Comparison of ENCODE assay signal across 25 cellular contexts in the genomic region with DNA sequence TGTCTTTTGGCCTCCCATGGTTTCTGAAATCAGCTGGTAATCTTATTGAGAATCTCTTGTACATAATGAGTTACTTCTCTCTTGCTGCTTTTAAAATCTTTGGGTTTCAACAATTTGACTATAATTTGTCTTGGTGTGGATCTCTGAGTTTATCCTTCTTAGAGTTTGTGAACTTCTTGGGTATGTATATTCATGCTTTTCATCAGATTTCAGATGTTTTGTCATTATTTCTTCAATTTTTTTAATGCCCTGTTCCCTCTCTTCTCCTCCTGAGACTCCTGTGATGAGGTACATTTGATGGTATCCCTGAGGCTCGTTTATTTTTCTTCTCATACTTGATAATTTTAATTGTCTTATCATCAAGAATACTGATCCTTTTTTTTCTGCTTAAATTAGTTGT. TPM values are rescaled to one million over a fixed set of nuclear protein-coding genes. Genes with fewer than 3 reads are reported as not detected.
A peak's percentile ranks its signal among the peaks of the same experiment; 100 is the strongest.
DNase-seq lines count a peak whose midpoint lies in the region; ATAC-seq, FAIRE-seq and TF ChIP-seq lines count a peak whose summit lies in the region.
"Had no signal": no experiment of that assay in that cellular context is flagged by ENCODE, and none has a peak within 500 bp of the region (broad histone marks: within the 10 kb centered on the region; RNA-seq: fewer than 3 reads in every experiment).

No MANE protein-coding gene starts in this region.

- TF ChIP-seq CTCF in HepG2 (CRISPR knock-in tag; IDR thresholded peaks at IDR 0.05) (no peak), right lobe of liver (IDR thresholded peaks at IDR 0.05) (no peak)

- H3K27ac ChIP-seq in HepG2 (ENCODE audit: extremely low read length, insufficient read depth, low read length) (no peak overlapping the region), right lobe of liver (no peak overlapping the region)
- H3K27ac ChIP-seq: 22Rv1, BLaER1 had no signal

- H3K4me1 Mint-ChIP-seq in T-helper 17 cell = peaks cover 2% of the 10 kb centered on the region
- H3K4me1 Mint-ChIP-seq: CD4-positive, alpha-beta memory T cell; CD4-positive, CD25-positive, alpha-beta regulatory T cell; CD8-positive, alpha-beta memory T cell had no signal

- no peaks in the 10 kb centered on the region for H3K4me1 ChIP-seq in HepG2 (ENCODE audit: insufficient read depth, low read length)
- H3K4me1 ChIP-seq in right lobe of liver = no peaks in the 10 kb centered on the region
- H3K4me1 ChIP-seq: BE2C had no signal

- POLR2A ChIA-PET in HepG2 (lab: Yijun Ruan, JAX) = no interaction called here

- no peak overlapping the region for H3K27ac Mint-ChIP-seq in T-helper 17 cell
- H3K27ac Mint-ChIP-seq: CD14-positive monocyte; CD4-positive, alpha-beta memory T cell; CD4-positive, CD25-positive, alpha-beta regulatory T cell had no signal

- no peak overlapping the region for H3K9ac ChIP-seq in HepG2 (ENCODE audit: insufficient read depth, low read depth, low read length)
- H3K9ac ChIP-seq: BLaER1 had no signal

- H3K4me2 ChIP-seq in HepG2 (ENCODE audit: low read depth, low read length) = no peak overlapping the region
- H3K4me2 ChIP-seq: BLaER1 had no signal

- no peak for TF ChIP-seq POLR2A in HepG2 (IDR thresholded peaks at IDR 0.05; ENCODE audit: insufficient read depth in 1 of 2, low read depth in 2 of 2, low read length in 2 of 2)
- no peak for TF ChIP-seq POLR2A in right lobe of liver (IDR thresholded peaks at IDR 0.05)

- H3K79me2 ChIP-seq in HepG2 (ENCODE audit: insufficient read depth, low read length) = no peaks in the 10 kb centered on the region

- 0% methylated on average over 1 of the region's 1 CpG for WGBS in HepG2 (ENCODE audit: low lambda C conversion rate)
- 42% methylated on average over 1 of the region's 1 CpG for WGBS in right lobe of liver (ENCODE audit: insufficient coverage, low coverage, low lambda C conversion rate, missing lambda C conversion rate)

- H3K4me3 ChIP-seq in HepG2 (replicated peaks in 1 of 3; ENCODE audit: insufficient read depth in 1 of 3, low read depth in 2 of 3, low read length in 3 of 3) = no peak overlapping the region
- H3K4me3 ChIP-seq in right lobe of liver = no peak overlapping the region
- H3K4me3 ChIP-seq: BLaER1 had no signal

- no peak for TF ChIP-seq EP300 in HepG2 (IDR thresholded peaks at IDR 0.05; ENCODE audit: low read depth in 2 of 2, low read length in 2 of 2)
- TF ChIP-seq EP300 in HepG2 (CRISPR knock-in tag; IDR thresholded peaks at IDR 0.05; ENCODE audit: borderline replicate concordance) = no peak

- H3K36me3 ChIP-seq in HepG2 (replicated peaks in 1 of 2; ENCODE audit: control insufficient read depth in 1 of 2, insufficient read depth in 2 of 2, low read length in 2 of 2) (no peaks in the 10 kb centered on the region), right lobe of liver (no peaks in the 10 kb centered on the region)
- H3K36me3 ChIP-seq: BE2C, BLaER1 had no signal

- CTCF ChIA-PET in HepG2 (lab: Yijun Ruan, JAX; ENCODE audit: low intra/inter-chr PET ratio, low total read pairs) = no interaction called here

- H3K4me3 Mint-ChIP-seq in T-helper 17 cell = peak overlapping the region; percentile 19
- H3K4me3 Mint-ChIP-seq: CD14-positive monocyte; CD4-positive, alpha-beta memory T cell; CD4-positive, CD25-positive, alpha-beta regulatory T cell; CD8-positive, alpha-beta memory T cell had no signal

- TF ChIP-seq RAD21 in HepG2 (CRISPR knock-in tag; IDR thresholded peaks at IDR 0.05) = no peak

- DNase-seq in HepG2 (ENCODE audit: low spot score) (no peak), right lobe of liver (no peak), T-helper 17 cell (no peak), glomerular visceral epithelial cell (ENCODE audit: extremely low spot score) (no peak), NCI-H2081 treated with DMSO at 0.1 percent for 48 hours (lab: John Stamatoyannopoulos, UW) (no peak)
- DNase-seq: ACHN; BE2C; C1 segment of cervical spinal cord; Calu3; CD4-positive, alpha-beta memory T cell; CD4-positive, CD25-positive, alpha-beta regulatory T cell; CD8-positive, alpha-beta memory T cell; COR-L47; DMS79 treated with DMSO at 0.1 percent for 48 hours; GF-D8 had no signal

- H3K9me3 ChIP-seq in HepG2 (ENCODE audit: low read length) = no peaks in the 10 kb centered on the region
- H3K9me3 ChIP-seq in right lobe of liver = no peaks in the 10 kb centered on the region
- H3K9me3 ChIP-seq in T-helper 17 cell (ENCODE audit: control insufficient read depth, low read length, poor library complexity, severe bottlenecking) = no peaks in the 10 kb centered on the region
- H3K9me3 ChIP-seq: BE2C, BLaER1 had no signal

- ATAC-seq in HepG2 (no peak), right lobe of liver (no peak), T-helper 17 cell (no peak)

- peak; percentile 26 for FAIRE-seq in HepG2 (lab: Jason Lieb, UNC)
- FAIRE-seq: D721Med, G401.6, GM12891, GM19239 had no signal

- intact Hi-C loops in HepG2 (cut with micrococcal nuclease; ENCODE audit: unreplicated experiment) (no loop called here), right lobe of liver (cut with DNase I) (no loop called here)

- in situ Hi-C loops in HepG2 (cut with HindIII; ENCODE audit: extremely low pct_ligation_motif_present, low pct_unique_long_range_greater_than_20kb) = no loop called here

- H3K27me3 ChIP-seq in HepG2 (ENCODE audit: control insufficient read depth in 1 of 2, insufficient read depth in 2 of 2, low read length in 2 of 2) (peaks cover 1 to 5% of the 10 kb centered on the region in 2 experiments; a peak in 3 of 5 replicates), right lobe of liver (no peaks in the 10 kb centered on the region)
- H3K27me3 ChIP-seq: BLaER1 had no signal

- no TSS peak for BruUV-seq in HepG2 (replicated peaks; lab: Mats Ljungman, UMichigan)

- H3K27me3 Mint-ChIP-seq in T-helper 17 cell = peaks cover 48% of the 10 kb centered on the region

- no peak overlapping the region for H2AFZ ChIP-seq in HepG2 (ENCODE audit: low read length)

- H4K20me1 ChIP-seq in HepG2 (ENCODE audit: insufficient read depth, low read length) = no peaks in the 10 kb centered on the region
- H4K20me1 ChIP-seq: BLaER1 had no signal

- H3K36me3 Mint-ChIP-seq in T-helper 17 cell (ENCODE audit: low read depth) = peaks cover 8% of the 10 kb centered on the region
- H3K36me3 Mint-ChIP-seq: CD14-positive monocyte; CD4-positive, alpha-beta memory T cell; CD4-positive, CD25-positive, alpha-beta regulatory T cell; CD8-positive, alpha-beta memory T cell had no signal

RNA-seq across cellular contexts. Expression of a gene that starts 2.2 kb away (rescaled TPM):
- total RNA-seq in HepG2 (2016; rRNA removed; fragmentation: Illumina TruSeq; extraction: Trizol) (not detected in 2 replicates), right lobe of liver (10 to 100 TPM in 2 of 6 experiments, 1 to 10 TPM in 4; 1.5 to 22.3 (median 7.6) TPM), T-helper 17 cell (not detected)
- not detected in 2 replicates for total RNA-seq in HepG2 (2016; cell fraction: cytosol; rRNA removed; fragmentation: Illumina TruSeq; extraction: Trizol; ENCODE audit: low read depth)
- not detected in 2 replicates for total RNA-seq in HepG2 (2016; cell fraction: insoluble cytoplasmic fraction; rRNA removed; fragmentation: Illumina TruSeq; extraction: Trizol)
- total RNA-seq in HepG2 (2016; cell fraction: membrane; rRNA removed; fragmentation: Illumina TruSeq; extraction: Trizol) = not detected in 2 replicates
- not detected in 2 replicates for total RNA-seq in HepG2 (2016; cell fraction: nucleus; rRNA removed; fragmentation: Illumina TruSeq; extraction: Trizol)
- not detected in 2 replicates for polyA plus RNA-seq in HepG2 (2011; rRNA removed)
- polyA plus RNA-seq in HepG2 (2011; cell fraction: cytosol; rRNA removed) = not detected in 2 replicates
- polyA plus RNA-seq in HepG2 (2011; cell fraction: nucleus; rRNA removed) = not detected in 2 replicates
- polyA plus RNA-seq in HepG2 (2012) = not detected in 2 replicates
- polyA plus RNA-seq in HepG2 (2016; cell fraction: cytosol; fragmentation: Illumina TruSeq; extraction: Trizol; ENCODE audit: low read depth) = not detected in 2 replicates
- polyA plus RNA-seq in HepG2 (2016; cell fraction: insoluble cytoplasmic fraction; fragmentation: Illumina TruSeq; extraction: Trizol; ENCODE audit: low read depth) = not detected in 2 replicates
- polyA plus RNA-seq in HepG2 (2016; cell fraction: membrane; fragmentation: Illumina TruSeq; extraction: Trizol; ENCODE audit: low read depth) = not detected in 2 replicates
- not detected in 2 replicates for polyA plus RNA-seq in HepG2 (2016; cell fraction: nucleus; fragmentation: Illumina TruSeq; extraction: Trizol; ENCODE audit: insufficient read depth, low read depth)
- not detected in 2 replicates for polyA minus RNA-seq in HepG2 (2011; rRNA and poly(A)+ RNA removed; ENCODE audit: low replicate concordance)
- not detected in 2 replicates for polyA minus RNA-seq in HepG2 (2011; cell fraction: cytosol; rRNA and poly(A)+ RNA removed)
- polyA minus RNA-seq in HepG2 (2011; cell fraction: nucleus; rRNA and poly(A)+ RNA removed) = not detected in 2 replicates
- total RNA-seq: A172; A673; Calu3; CD4-positive, alpha-beta memory T cell; CD4-positive, CD25-positive, alpha-beta regulatory T cell; CD8-positive, alpha-beta memory T cell had no signal
- polyA plus RNA-seq: AG04450; CD14-positive monocyte; CD4-positive, alpha-beta memory T cell; CD4-positive, CD25-positive, alpha-beta regulatory T cell; CD8-positive, alpha-beta memory T cell had no signal

RNA-seq across cellular contexts. Expression of a gene that starts 21.1 kb away (rescaled TPM):
- not detected in 2 replicates for total RNA-seq in HepG2 (2016; rRNA removed; fragmentation: Illumina TruSeq; extraction: Trizol)
- total RNA-seq in HepG2 (2016; cell fraction: cytosol; rRNA removed; fragmentation: Illumina TruSeq; extraction: Trizol; ENCODE audit: low read depth) = not detected in 2 replicates
- not detected in 2 replicates for total RNA-seq in HepG2 (2016; cell fraction: insoluble cytoplasmic fraction; rRNA removed; fragmentation: Illumina TruSeq; extraction: Trizol)
- not detected in 2 replicates for total RNA-seq in HepG2 (2016; cell fraction: membrane; rRNA removed; fragmentation: Illumina TruSeq; extraction: Trizol)
- total RNA-seq in HepG2 (2016; cell fraction: nucleus; rRNA removed; fragmentation: Illumina TruSeq; extraction: Trizol) = not detected in 2 replicates
- polyA plus RNA-seq in HepG2 (2011; rRNA removed) = not detected in 2 replicates
- polyA plus RNA-seq in HepG2 (2011; cell fraction: cytosol; rRNA removed) = not detected in 2 replicates
- not detected in 2 replicates for polyA plus RNA-seq in HepG2 (2011; cell fraction: nucleus; rRNA removed)
- polyA plus RNA-seq in HepG2 (2012) = not detected in 2 replicates
- not detected in 2 replicates for polyA plus RNA-seq in HepG2 (2016; cell fraction: cytosol; fragmentation: Illumina TruSeq; extraction: Trizol; ENCODE audit: low read depth)
- not detected in 2 replicates for polyA plus RNA-seq in HepG2 (2016; cell fraction: insoluble cytoplasmic fraction; fragmentation: Illumina TruSeq; extraction: Trizol; ENCODE audit: low read depth)
- not detected in 2 replicates for polyA plus RNA-seq in HepG2 (2016; cell fraction: membrane; fragmentation: Illumina TruSeq; extraction: Trizol; ENCODE audit: low read depth)
- polyA plus RNA-seq in HepG2 (2016; cell fraction: nucleus; fragmentation: Illumina TruSeq; extraction: Trizol; ENCODE audit: insufficient read depth, low read depth) = not detected in 2 replicates
- polyA minus RNA-seq in HepG2 (2011; rRNA and poly(A)+ RNA removed; ENCODE audit: low replicate concordance) = not detected in 2 replicates
- polyA minus RNA-seq in HepG2 (2011; cell fraction: cytosol; rRNA and poly(A)+ RNA removed) = not detected in 2 replicates
- not detected in 2 replicates for polyA minus RNA-seq in HepG2 (2011; cell fraction: nucleus; rRNA and poly(A)+ RNA removed)
- total RNA-seq in right lobe of liver = 1 to 10 TPM in 3 of 6 experiments, under 1 TPM in 3; 0.77 to 6.5 (median 1.1) TPM
- not detected for total RNA-seq in T-helper 17 cell
- total RNA-seq: A172; A673; Calu3; CD4-positive, alpha-beta memory T cell; CD4-positive, CD25-positive, alpha-beta regulatory T cell; CD8-positive, alpha-beta memory T cell had no signal
- polyA plus RNA-seq: AG04450; CD14-positive monocyte; CD4-positive, alpha-beta memory T cell; CD4-positive, CD25-positive, alpha-beta regulatory T cell; CD8-positive, alpha-beta memory T cell had no signal

RNA-seq across cellular contexts. Expression of a gene that starts 49.7 kb away (rescaled TPM):
- total RNA-seq in HepG2 (2016; rRNA removed; fragmentation: Illumina TruSeq; extraction: Trizol) = not detected in 2 replicates
- total RNA-seq in HepG2 (2016; cell fraction: cytosol; rRNA removed; fragmentation: Illumina TruSeq; extraction: Trizol; ENCODE audit: low read depth) = not detected in 2 replicates
- total RNA-seq in HepG2 (2016; cell fraction: insoluble cytoplasmic fraction; rRNA removed; fragmentation: Illumina TruSeq; extraction: Trizol) = not detected in 2 replicates
- total RNA-seq in HepG2 (2016; cell fraction: membrane; rRNA removed; fragmentation: Illumina TruSeq; extraction: Trizol) = not detected in 2 replicates
- not detected in 2 replicates for total RNA-seq in HepG2 (2016; cell fraction: nucleus; rRNA removed; fragmentation: Illumina TruSeq; extraction: Trizol)
- polyA plus RNA-seq in HepG2 (2011; rRNA removed) = not detected in 2 replicates
- 0.08 TPM in 1 of 2 replicates, not detected in the other for polyA plus RNA-seq in HepG2 (2011; cell fraction: cytosol; rRNA removed)
- polyA plus RNA-seq in HepG2 (2011; cell fraction: nucleus; rRNA removed) = 0.35 TPM in 1 of 2 replicates, not detected in the other
- polyA plus RNA-seq in HepG2 (2012) = not detected in 2 replicates
- polyA plus RNA-seq in HepG2 (2016; cell fraction: cytosol; fragmentation: Illumina TruSeq; extraction: Trizol; ENCODE audit: low read depth) = not detected in 2 replicates
- not detected in 2 replicates for polyA plus RNA-seq in HepG2 (2016; cell fraction: insoluble cytoplasmic fraction; fragmentation: Illumina TruSeq; extraction: Trizol; ENCODE audit: low read depth)
- not detected in 2 replicates for polyA plus RNA-seq in HepG2 (2016; cell fraction: membrane; fragmentation: Illumina TruSeq; extraction: Trizol; ENCODE audit: low read depth)
- polyA plus RNA-seq in HepG2 (2016; cell fraction: nucleus; fragmentation: Illumina TruSeq; extraction: Trizol; ENCODE audit: insufficient read depth, low read depth) = not detected in 2 replicates
- polyA minus RNA-seq in HepG2 (2011; rRNA and poly(A)+ RNA removed; ENCODE audit: low replicate concordance) = not detected in 2 replicates
- polyA minus RNA-seq in HepG2 (2011; cell fraction: cytosol; rRNA and poly(A)+ RNA removed) = not detected in 2 replicates
- not detected in 2 replicates for polyA minus RNA-seq in HepG2 (2011; cell fraction: nucleus; rRNA and poly(A)+ RNA removed)
- total RNA-seq in right lobe of liver = not detected
- not detected for total RNA-seq in T-helper 17 cell
- total RNA-seq: A673; Calu3; CD4-positive, alpha-beta memory T cell; CD4-positive, CD25-positive, alpha-beta regulatory T cell had no signal
- polyA plus RNA-seq: AG04450; CD14-positive monocyte; CD8-positive, alpha-beta memory T cell had no signal
